In the genomic region with DNA sequence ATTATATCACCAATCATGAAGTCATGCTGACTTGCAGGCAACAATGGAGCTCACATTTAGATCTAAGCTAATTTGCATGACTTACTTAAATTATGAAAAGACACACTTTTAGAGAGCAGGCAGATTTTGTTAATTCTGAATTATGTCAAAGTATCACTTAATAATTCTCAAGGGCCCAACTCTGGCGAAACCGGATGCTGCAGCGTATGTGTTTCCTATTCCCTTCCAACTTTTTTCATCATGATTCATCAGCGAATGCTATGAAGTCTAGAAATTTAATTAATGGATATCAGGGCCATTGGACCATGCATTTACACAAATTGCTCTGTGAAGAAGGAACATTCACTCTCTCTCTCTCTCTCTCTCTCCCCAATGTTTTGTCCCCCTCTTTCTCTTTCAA, we compare ENCODE assay signal across 16 cellular contexts.
DNase-seq lines count a peak whose midpoint lies in the region; ATAC-seq and TF ChIP-seq lines count a peak whose summit lies in the region.
"Had no signal": no experiment of that assay in that cellular context is flagged by ENCODE, and none has a peak within 500 bp of the region (broad histone marks: within the 10 kb centered on the region; RNA-seq: fewer than 3 reads in every experiment).

No MANE protein-coding gene starts in this region.

- CTCF ChIA-PET in activated CD8-positive, alpha-beta memory T cell treated with anti-CD3 and anti-CD28 coated beads, Interleukin-2, amount 10 ng/mL, durations not matched to agents 7 days and 5 days (lab: Charles Lee): no interaction called here

- H3K4me3 Mint-ChIP-seq in activated CD8-positive, alpha-beta memory T cell treated with anti-CD3 and anti-CD28 coated beads, Interleukin-2, amount 10 ng/mL, durations not matched to agents 7 days and 5 days: no peak overlapping the region
- H3K4me3 Mint-ChIP-seq: B cell; CD8-positive, alpha-beta T cell; H9; IgD-negative memory B cell had no signal

- no peaks in the 10 kb centered on the region for H3K9me3 ChIP-seq in adipocyte (ENCODE audit: control insufficient read depth, low read length)
- H3K9me3 ChIP-seq: BLaER1 treated with 17β-estradiol and CSF1 and Interleukin-3, amounts not matched to agents 10 nM and 100 nM had no signal

- H3K9me3 Mint-ChIP-seq in activated CD8-positive, alpha-beta memory T cell treated with anti-CD3 and anti-CD28 coated beads, Interleukin-2, amount 10 ng/mL, durations not matched to agents 7 days and 5 days (ENCODE audit: low read depth): no peaks in the 10 kb centered on the region
- H3K9me3 Mint-ChIP-seq: CD8-positive, alpha-beta T cell; H9; IgD-negative memory B cell had no signal

- H3K4me3 ChIP-seq in AG10803 (ENCODE audit: low read length): no peak overlapping the region
- H3K4me3 ChIP-seq in adipocyte (ENCODE audit: low read length): peak overlapping the region; percentile 35
- no peak overlapping the region for H3K4me3 ChIP-seq in fibroblast of mammary gland (ENCODE audit: control insufficient read depth, low read depth, low read length)
- H3K4me3 ChIP-seq: BLaER1 treated with 17β-estradiol and CSF1 and Interleukin-3, amounts not matched to agents 10 nM and 100 nM; GM12878 had no signal

- peaks cover 6% of the 10 kb centered on the region for H3K27me3 ChIP-seq in adipocyte (replicated peaks; ENCODE audit: control insufficient read depth, insufficient read depth, low read length)
- H3K27me3 ChIP-seq: BLaER1 treated with 17β-estradiol and CSF1 and Interleukin-3, amounts not matched to agents 10 nM and 100 nM had no signal

- H3K27me3 Mint-ChIP-seq in activated CD8-positive, alpha-beta memory T cell treated with anti-CD3 and anti-CD28 coated beads, Interleukin-2, amount 10 ng/mL, durations not matched to agents 7 days and 5 days: peaks cover 71% of the 10 kb centered on the region

- no peaks in the 10 kb centered on the region for H3K36me3 ChIP-seq in adipocyte (ENCODE audit: control insufficient read depth, insufficient read depth, low read length, severe bottlenecking)
- H3K36me3 ChIP-seq: BLaER1 treated with 17β-estradiol and CSF1 and Interleukin-3, amounts not matched to agents 10 nM and 100 nM had no signal

- H3K27ac Mint-ChIP-seq in activated CD8-positive, alpha-beta memory T cell treated with anti-CD3 and anti-CD28 coated beads, Interleukin-2, amount 10 ng/mL, durations not matched to agents 7 days and 5 days: no peak overlapping the region
- H3K27ac Mint-ChIP-seq: B cell; CD8-positive, alpha-beta T cell; H9 had no signal

- H3K36me3 Mint-ChIP-seq in activated CD8-positive, alpha-beta memory T cell treated with anti-CD3 and anti-CD28 coated beads, Interleukin-2, amount 10 ng/mL, durations not matched to agents 7 days and 5 days: no peaks in the 10 kb centered on the region
- H3K36me3 Mint-ChIP-seq: CD8-positive, alpha-beta T cell; IgD-negative memory B cell had no signal

- peaks cover 15% of the 10 kb centered on the region for H3K4me1 ChIP-seq in adipocyte (ENCODE audit: control insufficient read depth, insufficient read depth, low read length)
- H3K4me1 ChIP-seq: BLaER1 treated with 17β-estradiol and CSF1 and Interleukin-3, amounts not matched to agents 10 nM and 100 nM had no signal

- TF ChIP-seq CTCF in AG10803 (conservative IDR thresholded peaks at IDR 0.05; ENCODE audit: low read length) (no peak), fibroblast of mammary gland (conservative IDR thresholded peaks at IDR 0.05; ENCODE audit: control insufficient read depth, insufficient read depth, low read depth, low read length) (no peak)

- ATAC-seq in activated CD8-positive, alpha-beta memory T cell treated with anti-CD3 and anti-CD28 coated beads, Interleukin-2, amount 10 ng/mL, durations not matched to agents 7 days and 5 days: no peak
- no peak for ATAC-seq in HG02571 (IDR thresholded peaks at IDR 0.05; ENCODE audit: unreplicated experiment)
- ATAC-seq: CD8-positive, alpha-beta T cell; GM12878; HepG2 had no signal

- no peak overlapping the region for H3K9ac ChIP-seq in adipocyte (ENCODE audit: low read length)
- H3K9ac ChIP-seq: BLaER1 treated with 17β-estradiol and CSF1 and Interleukin-3, amounts not matched to agents 10 nM and 100 nM had no signal

- DNase-seq in AG10803 (ENCODE audit: low read depth) (peak; percentile 11), adipocyte (ENCODE audit: low read depth) (no peak), fibroblast of mammary gland (ENCODE audit: low read depth) (peak; percentile 25), NCI-H2107 (lab: John Stamatoyannopoulos, UW) (no peak)
- DNase-seq in activated CD8-positive, alpha-beta memory T cell treated with anti-CD3 and anti-CD28 coated beads, Interleukin-2, amount 10 ng/mL, durations not matched to agents 7 days and 5 days: no peak
- DNase-seq: Calu3; CD8-positive, alpha-beta T cell; DMS79 treated with DMSO at 0.1 percent for 48 hours; EL; H9 had no signal

- H3K4me1 Mint-ChIP-seq in activated CD8-positive, alpha-beta memory T cell treated with anti-CD3 and anti-CD28 coated beads, Interleukin-2, amount 10 ng/mL, durations not matched to agents 7 days and 5 days: peaks cover 2% of the 10 kb centered on the region
- H3K4me1 Mint-ChIP-seq: B cell, H9, IgD-negative memory B cell had no signal

Comparison
In these comparisons a context has a peak if more than half of its experiments do, and no peak if none do; other contexts are left out.
1. DNase-seq: peak in AG10803 (single experiment) and fibroblast of mammary gland (single experiment); none in adipocyte (single experiment), NCI-H2107 (single experiment) and activated CD8-positive, alpha-beta memory T cell treated with anti-CD3 and anti-CD28 coated beads, Interleukin-2, amount 10 ng/mL, durations not matched to agents 7 days and 5 days (single experiment).